10 cellular contexts compared by ENCODE assay signal in the genomic region with DNA sequence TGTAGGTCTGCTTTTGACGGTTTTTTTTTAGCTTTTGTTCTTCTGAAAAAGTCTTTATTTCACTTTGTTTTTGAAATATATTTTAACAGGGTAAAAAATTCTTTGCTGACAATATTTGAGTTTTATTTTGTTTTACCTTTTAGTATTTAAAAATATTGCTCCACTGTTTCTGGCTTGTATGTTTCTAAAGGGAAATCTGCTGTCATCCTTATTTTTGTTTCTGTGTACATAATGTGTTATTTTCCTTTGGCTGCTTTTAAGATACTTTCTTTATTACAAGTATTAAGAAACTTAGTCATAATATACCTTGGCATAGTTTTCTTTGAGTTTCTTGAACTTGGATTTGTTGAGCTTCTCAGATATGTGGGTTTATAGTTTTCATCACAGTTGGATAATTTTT.
"Had no signal": no experiment of that assay in that cellular context is flagged by ENCODE, and none has a peak within 500 bp of the region (broad histone marks: within the 10 kb centered on the region; RNA-seq: fewer than 3 reads in every experiment).

No MANE protein-coding gene starts in this region.

- H3K27ac Mint-ChIP-seq: IgD-negative memory B cell had no signal

- ATAC-seq: HCT116, HepG2 had no signal

- DNase-seq: GM23248, GOT3, H7, KBM-7 had no signal

- H3K27ac ChIP-seq: GM23248, HL-60, KMS-11 had no signal

- H3K4me3 Mint-ChIP-seq: IgD-negative memory B cell had no signal

- H3K36me3 ChIP-seq: HAP-1 had no signal

- H3K4me3 ChIP-seq: GM23248, HAP-1 had no signal

- H3K4me1 Mint-ChIP-seq: IgD-negative memory B cell had no signal

- FAIRE-seq: HepG2 had no signal

- H3K4me1 ChIP-seq: HAP-1 had no signal

- H3K9me3 ChIP-seq: HAP-1 had no signal
